In genomic region chr4:54092800-54093608, GRCh38 we compare ENCODE assay signal across 17 cellular contexts. TPM values are rescaled to one million over a fixed set of nuclear protein-coding genes. Genes with fewer than 3 reads are reported as not detected.
A peak's percentile ranks its signal among the peaks of the same experiment; 100 is the strongest.
DNase-seq lines count a peak whose midpoint lies in the region; ATAC-seq, FAIRE-seq and TF ChIP-seq lines count a peak whose summit lies in the region.
"Had no signal": no experiment of that assay in that cellular context is flagged by ENCODE, and none has a peak within 500 bp of the region (broad histone marks: within the 10 kb centered on the region; RNA-seq: fewer than 3 reads in every experiment).

No MANE protein-coding gene starts in this region.

- H2AFZ ChIP-seq in Karpas-422 (ENCODE audit: low read length) (peak overlapping the region; percentile 20; the same call in 1 of the 2 replicates), H1 (ENCODE audit: low read length) (no peak overlapping the region), neuronal stem cell (ENCODE audit: low read length) (no peak overlapping the region)

- no peaks in the 10 kb centered on the region for H3K9me2 ChIP-seq in Karpas-422 (replicated peaks; ENCODE audit: insufficient read depth, low read length)

- peak overlapping the region; percentile 57 for H3K4me3 Mint-ChIP-seq in activated CD8-positive, alpha-beta T cell treated with anti-CD3 and anti-CD28 coated beads for 36 hours
- no peak overlapping the region for H3K4me3 Mint-ChIP-seq in activated CD8-positive, alpha-beta T cell treated with anti-CD3 and anti-CD28 coated beads, Interleukin-2, amount 10 ng/mL, durations not matched to agents 7 days and 5 days
- H3K4me3 Mint-ChIP-seq in effector memory CD8-positive, alpha-beta T cell = peak overlapping the region in 1 of 2 donors; percentile 88

- no peak overlapping the region for H3K56ac ChIP-seq in H1 (replicated peaks; ENCODE audit: insufficient read length, low read depth, low read length)

- no peak overlapping the region for H2BK12ac ChIP-seq in H1 (ENCODE audit: low read depth, low read length)
- no peak overlapping the region for H2BK12ac ChIP-seq in neuronal stem cell (ENCODE audit: low read length)

- H4K91ac ChIP-seq in H1 (replicated peaks; ENCODE audit: insufficient read length, low read length) (no peak overlapping the region), neuronal stem cell (ENCODE audit: low read depth, low read length, poor library complexity) (no peak overlapping the region)

- H2AK5ac ChIP-seq in H1 (ENCODE audit: low read depth, low read length) (0 out of 2 replicates have a peak overlapping the region, but pooled peaks have one; percentile 2), neuronal stem cell (ENCODE audit: low read depth, low read length) (no peak overlapping the region)

- H3K27ac ChIP-seq in Karpas-422 (ENCODE audit: low read length) (no peak overlapping the region), H1 (ENCODE audit: low read depth, low read length) (no peak overlapping the region), neuronal stem cell (replicated peaks; ENCODE audit: low read length) (no peak overlapping the region)
- H3K27ac ChIP-seq: upper lobe of right lung had no signal

- POLR2A ChIA-PET in activated CD8-positive, alpha-beta T cell treated with anti-CD3 and anti-CD28 coated beads for 36 hours (lab: Charles Lee) = interaction anchor here (1.0 to 1.3 kb wide), 4 partner anchors 8 to 30 kb away, joined by 3 to 5 read pairs (median 3); no protein-coding TSS in a partner anchor
- POLR2A ChIA-PET in activated CD8-positive, alpha-beta T cell treated with anti-CD3 and anti-CD28 coated beads, Interleukin-2, amount 10 ng/mL, durations not matched to agents 7 days and 5 days (lab: Charles Lee) = interaction anchor here (1.1 to 1.2 kb wide), 2 partner anchors 52 to 90 kb away, joined by 3 read pairs; no protein-coding TSS in a partner anchor
- POLR2A ChIA-PET in H1 (lab: Charles Lee; ENCODE audit: partially characterized antibody) = interaction anchor here (1.0 to 2.1 kb wide), 4 partner anchors 10 to 16 kb away, joined by 3 to 11 read pairs (median 4); no protein-coding TSS in a partner anchor

- H3K27me3 Mint-ChIP-seq in activated CD8-positive, alpha-beta T cell treated with anti-CD3 and anti-CD28 coated beads for 36 hours = peaks cover 65% of the 10 kb centered on the region
- H3K27me3 Mint-ChIP-seq in activated CD8-positive, alpha-beta T cell treated with anti-CD3 and anti-CD28 coated beads, Interleukin-2, amount 10 ng/mL, durations not matched to agents 7 days and 5 days (ENCODE audit: low read depth) = peaks cover 75% of the 10 kb centered on the region
- peaks cover 70 to 72% of the 10 kb centered on the region in 2 donors for H3K27me3 Mint-ChIP-seq in effector memory CD8-positive, alpha-beta T cell

- TF ChIP-seq RAD21 in H1 (IDR thresholded peaks at IDR 0.05 in 1 of 2, conservative IDR thresholded peaks at IDR 0.05 in 1 of 2; ENCODE audit: low read depth in 2 of 2, low read length in 2 of 2) = no peak

- H2BK120ac ChIP-seq in H1 (replicated peaks; ENCODE audit: low read depth, low read length) (no peak overlapping the region), neuronal stem cell (ENCODE audit: low read depth, low read length) (no peak overlapping the region)

- H4K20me1 ChIP-seq in Karpas-422 (ENCODE audit: insufficient read depth, low read depth, low read length) (no peaks in the 10 kb centered on the region), H1 (replicated peaks in 1 of 2; ENCODE audit: control insufficient read depth in 1 of 2, insufficient read depth in 2 of 2, low read length in 2 of 2) (peaks cover 6 to 10% of the 10 kb centered on the region in 2 experiments)

- peak overlapping the region; percentile 76; the same call in 1 of the 2 replicates for H3K9ac ChIP-seq in Karpas-422 (ENCODE audit: low read length)
- no peak overlapping the region for H3K9ac ChIP-seq in H1 (replicated peaks in 1 of 4; ENCODE audit: extremely low read depth in 1 of 4, low read depth in 3 of 4, low read length in 3 of 4)
- H3K9ac ChIP-seq in neuronal stem cell (ENCODE audit: low read depth, low read length, poor library complexity) = no peak overlapping the region

- H3K36me3 ChIP-seq in Karpas-422 (ENCODE audit: insufficient read depth, low read length) = no peaks in the 10 kb centered on the region; the same call in 1 of the 2 replicates
- no peaks in the 10 kb centered on the region for H3K36me3 ChIP-seq in H1 (ENCODE audit: control insufficient read depth in 2 of 4, insufficient read depth in 4 of 4, low read length in 3 of 4)
- H3K36me3 ChIP-seq in neuronal stem cell (replicated peaks in 1 of 2; ENCODE audit: control insufficient read depth in 2 of 2, insufficient read depth in 2 of 2, low read length in 2 of 2) = no peaks in the 10 kb centered on the region
- H3K36me3 ChIP-seq: upper lobe of right lung had no signal

- H3K36me3 Mint-ChIP-seq in activated CD8-positive, alpha-beta T cell treated with anti-CD3 and anti-CD28 coated beads for 36 hours (ENCODE audit: low read depth) = no peaks in the 10 kb centered on the region
- no peaks in the 10 kb centered on the region for H3K36me3 Mint-ChIP-seq in activated CD8-positive, alpha-beta T cell treated with anti-CD3 and anti-CD28 coated beads, Interleukin-2, amount 10 ng/mL, durations not matched to agents 7 days and 5 days (ENCODE audit: low read depth)
- H3K36me3 Mint-ChIP-seq in effector memory CD8-positive, alpha-beta T cell (ENCODE audit: insufficient read depth) = peaks cover 4% of the 10 kb centered on the region

- H3K79me1 ChIP-seq in H1 (ENCODE audit: low read depth, low read length) = no peaks in the 10 kb centered on the region
- H3K79me1 ChIP-seq in neuronal stem cell (ENCODE audit: low read depth, low read length) = no peaks in the 10 kb centered on the region

- no peak overlapping the region for H4K5ac ChIP-seq in H1 (ENCODE audit: insufficient read length, low read depth, low read length)

- H3K9me3 ChIP-seq in Karpas-422 (ENCODE audit: low read length) (no peaks in the 10 kb centered on the region), H1 (ENCODE audit: insufficient read depth in 2 of 2, low read depth in 1 of 2, low read length in 1 of 2) (no peaks in the 10 kb centered on the region), neuronal stem cell (replicated peaks in 1 of 2; ENCODE audit: control insufficient read depth in 2 of 2, insufficient read depth in 1 of 2, low read depth in 1 of 2, low read length in 2 of 2) (peaks cover 0 to 2% of the 10 kb centered on the region in 2 donors)
- H3K9me3 ChIP-seq: upper lobe of right lung had no signal

- H3K14ac ChIP-seq in H1 (ENCODE audit: insufficient read length) (no peak overlapping the region), neuronal stem cell (ENCODE audit: low read length) (no peak overlapping the region)

- H2BK15ac ChIP-seq in H1 (ENCODE audit: low read length) (no peak overlapping the region), neuronal stem cell (ENCODE audit: low read length) (no peak overlapping the region)

- no peak for TF ChIP-seq EP300 in H1 (IDR thresholded peaks at IDR 0.05; ENCODE audit: borderline replicate concordance in 1 of 2, low read depth in 2 of 2, low read length in 2 of 2)

- H3K27ac Mint-ChIP-seq in activated CD8-positive, alpha-beta T cell treated with anti-CD3 and anti-CD28 coated beads for 36 hours = no peak overlapping the region
- H3K27ac Mint-ChIP-seq in activated CD8-positive, alpha-beta T cell treated with anti-CD3 and anti-CD28 coated beads, Interleukin-2, amount 10 ng/mL, durations not matched to agents 7 days and 5 days = no peak overlapping the region
- H3K27ac Mint-ChIP-seq in effector memory CD8-positive, alpha-beta T cell = no peak overlapping the region

- H2BK5ac ChIP-seq in H1 (ENCODE audit: low read depth, low read length) (no peak overlapping the region), neuronal stem cell (ENCODE audit: low read length) (no peak overlapping the region)

- H4K8ac ChIP-seq in H1 (ENCODE audit: extremely low read depth, insufficient read depth, low read length) (no peak overlapping the region), neuronal stem cell (ENCODE audit: low read depth, low read length) (no peak overlapping the region)

- peaks cover 33% of the 10 kb centered on the region for H3K4me1 Mint-ChIP-seq in activated CD8-positive, alpha-beta T cell treated with anti-CD3 and anti-CD28 coated beads for 36 hours (ENCODE audit: low read depth)
- H3K4me1 Mint-ChIP-seq in activated CD8-positive, alpha-beta T cell treated with anti-CD3 and anti-CD28 coated beads, Interleukin-2, amount 10 ng/mL, durations not matched to agents 7 days and 5 days (ENCODE audit: low read depth) = peaks cover 24% of the 10 kb centered on the region
- H3K4me1 Mint-ChIP-seq in effector memory CD8-positive, alpha-beta T cell (ENCODE audit: low read depth in 2 of 2) = peaks cover 10 to 17% of the 10 kb centered on the region in 2 donors

- no peak for ATAC-seq in activated CD8-positive, alpha-beta T cell treated with anti-CD3 and anti-CD28 coated beads for 36 hours
- no peak for ATAC-seq in activated CD8-positive, alpha-beta T cell treated with anti-CD3 and anti-CD28 coated beads, Interleukin-2, amount 10 ng/mL, durations not matched to agents 7 days and 5 days
- ATAC-seq in GM18520 (IDR thresholded peaks at IDR 0.05; ENCODE audit: unreplicated experiment) (no peak), HG02571 (IDR thresholded peaks at IDR 0.05; ENCODE audit: unreplicated experiment) (no peak)
- ATAC-seq in effector memory CD8-positive, alpha-beta T cell (replicated peaks) = no peak

- no peak for TF ChIP-seq POLR2A in H1 (IDR thresholded peaks at IDR 0.05; ENCODE audit: control extremely low read depth in 1 of 2, low read depth in 2 of 2, low read length in 2 of 2)

- H2BK20ac ChIP-seq in H1 (ENCODE audit: low read length) = no peak overlapping the region

- peaks cover 6% of the 10 kb centered on the region; the same call in 1 of the 2 replicates for H3K23me2 ChIP-seq in H1 (ENCODE audit: low read depth, low read length)

- H3K79me2 ChIP-seq in Karpas-422 (ENCODE audit: low read length) (peaks cover 4% of the 10 kb centered on the region; the same call in 1 of the 2 replicates), H1 (ENCODE audit: control insufficient read depth in 1 of 2, insufficient read depth in 2 of 2, low read length in 2 of 2) (no peaks in the 10 kb centered on the region)

- FAIRE-seq in H1 (lab: Jason Lieb, UNC) = no peak

- no peak overlapping the region for H3K23ac ChIP-seq in H1 (ENCODE audit: insufficient read length)
- H3K23ac ChIP-seq in neuronal stem cell (ENCODE audit: low read depth, low read length, poor library complexity) = no peak overlapping the region

- intact Hi-C loops in activated CD8-positive, alpha-beta T cell treated with anti-CD3 and anti-CD28 coated beads for 36 hours (cut with micrococcal nuclease) = no loop called here

- no peak for DNase-seq in activated CD8-positive, alpha-beta T cell treated with anti-CD3 and anti-CD28 coated beads for 36 hours
- no peak for DNase-seq in activated CD8-positive, alpha-beta T cell treated with anti-CD3 and anti-CD28 coated beads, Interleukin-2, amount 10 ng/mL, durations not matched to agents 7 days and 5 days
- DNase-seq in Karpas-422 (no peak), H1 (ENCODE audit: low read depth in 1 of 2, low spot score in 2 of 2) (no peak), neuronal stem cell (ENCODE audit: low spot score) (no peak)
- DNase-seq in effector memory CD8-positive, alpha-beta T cell = no peak
- DNase-seq: KG1, NCI-H1436 treated with DMSO at 0.1 percent for 48 hours, NCI-H510A treated with DMSO at 0.1 percent for 48 hours, T-helper 9 cell, upper lobe of right lung had no signal

- H3K27me3 ChIP-seq in Karpas-422 (ENCODE audit: low read length) (no peaks in the 10 kb centered on the region), H1 (replicated peaks in 1 of 4; ENCODE audit: control insufficient read depth in 3 of 4, extremely low read depth in 1 of 4, insufficient read depth in 3 of 4, low read length in 3 of 4) (peaks cover 56 to 81% (median 77%) of the 10 kb centered on the region in 4 experiments), neuronal stem cell (ENCODE audit: control insufficient read depth in 3 of 3, insufficient read depth in 3 of 3, low read depth in 1 of 3, low read length in 3 of 3) (peaks cover 25 to 93% (median 72%) of the 10 kb centered on the region in 3 experiments)

- 6% methylated on average over 23 of the region's 23 CpGs; no CpG with 5 or more reads in 1 of the 2 experiments for WGBS in H1 (ENCODE audit: extremely low coverage in 1 of 2, insufficient coverage in 1 of 2, insufficient read length in 1 of 2, insufficient replicate concordance in 2 of 2, low coverage in 1 of 2, low lambda C conversion rate in 2 of 2, missing lambda C conversion rate in 1 of 2), 2 experiments
- WGBS in neuronal stem cell (ENCODE audit: extremely low coverage in 2 of 2, insufficient read length in 2 of 2, insufficient replicate concordance in 1 of 2), 2 donors = no CpG with 5 or more reads among the region's 23 CpGs

- H3K4me2 ChIP-seq in Karpas-422 (ENCODE audit: low read depth, low read length, poor library complexity, severe bottlenecking) = peak overlapping the region; percentile 96
- peak overlapping the region; percentile 74 to 98 for H3K4me2 ChIP-seq in H1 (ENCODE audit: insufficient read depth in 1 of 2, low read depth in 2 of 2, low read length in 2 of 2)
- no peak overlapping the region for H3K4me2 ChIP-seq in neuronal stem cell (ENCODE audit: insufficient read depth, low read length, poor library complexity, severe bottlenecking)

- H3K18ac ChIP-seq in H1 (ENCODE audit: extremely low read depth, low read length) (no peak overlapping the region), neuronal stem cell (ENCODE audit: low read length) (peak overlapping the region; percentile 35)

- H3K4me3 ChIP-seq in Karpas-422 (ENCODE audit: low read length) (peak overlapping the region; percentile 72), H1 (ENCODE audit: extremely low read depth in 1 of 4, insufficient read depth in 2 of 4, low read depth in 3 of 4, low read length in 4 of 4) (peak overlapping the region in 3 of 4 experiments; percentile 19 to 50 (median 29); a peak in 4 of 8 replicates), neuronal stem cell (ENCODE audit: low read length in 2 of 2) (no peak overlapping the region)

- CTCF ChIA-PET in activated CD8-positive, alpha-beta T cell treated with anti-CD3 and anti-CD28 coated beads for 36 hours (lab: Charles Lee) = interaction anchor here (0.6 to 2.4 kb wide), 6 partner anchors 10 to 162 kb away, joined by 3 to 10 read pairs (median 4); no protein-coding TSS in a partner anchor
- CTCF ChIA-PET in activated CD8-positive, alpha-beta T cell treated with anti-CD3 and anti-CD28 coated beads, Interleukin-2, amount 10 ng/mL, durations not matched to agents 7 days and 5 days (lab: Charles Lee) = interaction anchor here (1.1 to 1.7 kb wide), 2 partner anchors 10 to 163 kb away, joined by 3 to 5 read pairs; no protein-coding TSS in a partner anchor
- CTCF ChIA-PET in H1 (lab: Charles Lee; ENCODE audit: partially characterized antibody) = interaction anchor here (0.5 to 9.8 kb wide), 5 partner anchors 14 to 718 kb away, joined by 3 to 62 read pairs (median 5); no protein-coding TSS in a partner anchor

- TF ChIP-seq CTCF in activated CD8-positive, alpha-beta T cell treated with anti-CD3 and anti-CD28 coated beads for 36 hours (IDR thresholded peaks at IDR 0.05) = no peak
- TF ChIP-seq CTCF in H1 (IDR thresholded peaks at IDR 0.05; ENCODE audit: control extremely low read depth in 1 of 3, insufficient read depth in 1 of 3, low read depth in 1 of 3, low read length in 3 of 3) = no peak

- H3K9me3 Mint-ChIP-seq in activated CD8-positive, alpha-beta T cell treated with anti-CD3 and anti-CD28 coated beads for 36 hours = no peaks in the 10 kb centered on the region
- no peaks in the 10 kb centered on the region for H3K9me3 Mint-ChIP-seq in activated CD8-positive, alpha-beta T cell treated with anti-CD3 and anti-CD28 coated beads, Interleukin-2, amount 10 ng/mL, durations not matched to agents 7 days and 5 days (ENCODE audit: insufficient read depth)
- H3K9me3 Mint-ChIP-seq in effector memory CD8-positive, alpha-beta T cell = no peaks in the 10 kb centered on the region

- peaks cover 56% of the 10 kb centered on the region for H3K4me1 ChIP-seq in Karpas-422 (ENCODE audit: low read length)
- H3K4me1 ChIP-seq in H1 (replicated peaks in 1 of 4; ENCODE audit: control insufficient read depth in 3 of 4, insufficient read depth in 4 of 4, low read length in 3 of 4) = peaks cover 20 to 41% (median 24%) of the 10 kb centered on the region in 4 experiments
- H3K4me1 ChIP-seq in neuronal stem cell (ENCODE audit: control insufficient read depth in 2 of 2, insufficient read depth in 1 of 2, low read depth in 1 of 2, low read length in 2 of 2) = peaks cover 16 to 17% of the 10 kb centered on the region in 2 donors

- H3K4ac ChIP-seq in H1 (replicated peaks; ENCODE audit: insufficient read length, low read depth, low read length) (no peak overlapping the region), neuronal stem cell (ENCODE audit: low read length) (no peak overlapping the region)

RNA-seq across cellular contexts. Expression of gene GSX2, which starts 7.0 kb away (rescaled TPM):
- not detected for total RNA-seq in activated CD8-positive, alpha-beta T cell treated with anti-CD3 and anti-CD28 coated beads for 36 hours
- total RNA-seq in activated CD8-positive, alpha-beta T cell treated with anti-CD3 and anti-CD28 coated beads, Interleukin-2, amount 10 ng/mL, durations not matched to agents 7 days and 5 days = not detected
- total RNA-seq in Karpas-422 (2014; rRNA removed; shearing (Covaris generic); ENCODE audit: low replicate concordance) = 9.5 and 23.9 TPM in 2 replicates
- not detected in 2 replicates for total RNA-seq in H1 (2021; fragmentation: NEBNext Ultra II Directional; extraction: Animal tissue kit (Norgen Biotek cat#: 25700))
- polyA plus RNA-seq in H1 (2011; rRNA removed) = not detected in 2 replicates
- polyA plus RNA-seq in H1 (2011; cell fraction: cytosol; rRNA removed) = not detected
- polyA plus RNA-seq in H1 (2011; cell fraction: nucleus; rRNA removed) = not detected
- polyA plus RNA-seq in H1 (2012, experiment 1 of 2) = not detected in 4 replicates
- polyA plus RNA-seq in H1 (2012, experiment 2 of 2) = not detected
- not detected for polyA plus RNA-seq in H1 (2013, experiment 1 of 2)
- 0.09 TPM for polyA plus RNA-seq in H1 (2013, experiment 2 of 2)
- polyA minus RNA-seq in H1 (2011; rRNA and poly(A)+ RNA removed) = not detected in 2 replicates
- polyA minus RNA-seq in H1 (2011; cell fraction: cytosol; rRNA and poly(A)+ RNA removed) = not detected
- polyA minus RNA-seq in H1 (2011; cell fraction: nucleus; rRNA and poly(A)+ RNA removed) = not detected
- polyA plus RNA-seq in neuronal stem cell (2013, experiment 1 of 2) = not detected
- polyA plus RNA-seq in neuronal stem cell (2013, experiment 2 of 2) = not detected
- total RNA-seq: dermis microvascular lymphatic vessel endothelial cell, mesenteric fat pad, pulmonary artery endothelial cell, RPMI7951, upper lobe of right lung had no signal

RNA-seq across cellular contexts. Expression of gene CHIC2, which starts 28.6 kb away (rescaled TPM):
- 10 to 100 TPM; 16.8 to 17.5 TPM for total RNA-seq in activated CD8-positive, alpha-beta T cell treated with anti-CD3 and anti-CD28 coated beads for 36 hours
- 10 to 100 TPM; 14.6 to 17.1 TPM for total RNA-seq in activated CD8-positive, alpha-beta T cell treated with anti-CD3 and anti-CD28 coated beads, Interleukin-2, amount 10 ng/mL, durations not matched to agents 7 days and 5 days
- total RNA-seq in Karpas-422 (2014; rRNA removed; shearing (Covaris generic); ENCODE audit: low replicate concordance) = 103 and 116 TPM in 2 replicates
- 10.9 and 11.9 TPM in 2 replicates for total RNA-seq in H1 (2021; fragmentation: NEBNext Ultra II Directional; extraction: Animal tissue kit (Norgen Biotek cat#: 25700))
- 3.0 and 4.5 TPM in 2 replicates for polyA plus RNA-seq in H1 (2011; rRNA removed)
- polyA plus RNA-seq in H1 (2011; cell fraction: cytosol; rRNA removed) = 5.6 TPM
- 2.3 TPM for polyA plus RNA-seq in H1 (2011; cell fraction: nucleus; rRNA removed)
- 3.9 to 5.7 TPM (median 4.9 TPM) in 4 replicates for polyA plus RNA-seq in H1 (2012, experiment 1 of 2)
- polyA plus RNA-seq in H1 (2012, experiment 2 of 2) = 3.1 TPM
- polyA plus RNA-seq in H1 (2013, experiment 1 of 2) = 5.5 TPM
- 6.7 TPM for polyA plus RNA-seq in H1 (2013, experiment 2 of 2)
- polyA minus RNA-seq in H1 (2011; rRNA and poly(A)+ RNA removed) = 1.6 and 2.2 TPM in 2 replicates
- 9.0 TPM for polyA minus RNA-seq in H1 (2011; cell fraction: cytosol; rRNA and poly(A)+ RNA removed)
- 8.7 TPM for polyA minus RNA-seq in H1 (2011; cell fraction: nucleus; rRNA and poly(A)+ RNA removed)
- 8.4 TPM for polyA plus RNA-seq in neuronal stem cell (2013, experiment 1 of 2)
- 8.9 TPM for polyA plus RNA-seq in neuronal stem cell (2013, experiment 2 of 2)

Comparison
In these comparisons a context has a peak if more than half of its experiments do, and no peak if none do; other contexts are left out.
1. H3K4me3 ChIP-seq: peak in Karpas-422 (single experiment) and H1 (3 of 4); none in neuronal stem cell (0 of 2).